20 cellular contexts compared by ENCODE assay signal in genomic region chr11:76462317-76462716, GRCh38.
"Had no signal": no experiment of that assay in that cellular context is flagged by ENCODE, and none has a peak within 500 bp of the region (broad histone marks: within the 10 kb centered on the region; RNA-seq: fewer than 3 reads in every experiment).

No MANE protein-coding gene starts in this region.

- H3K9me3 ChIP-seq: esophagus muscularis mucosa, gastrocnemius medialis, lower lobe of right lung, prostate gland, right atrium auricular region, stomach, thyroid gland had no signal

- H3K27me3 ChIP-seq: dorsolateral prefrontal cortex, esophagus muscularis mucosa, gastrocnemius medialis, right atrium auricular region, stomach, thyroid gland had no signal

- H3K4me2 ChIP-seq: smooth muscle cell had no signal

- DNase-seq: dorsolateral prefrontal cortex; effector memory CD4-positive, alpha-beta T cell; gastrocnemius medialis; head of caudate nucleus; left ventricle myocardium superior; lower lobe of right lung; naive thymus-derived CD8-positive, alpha-beta T cell; nephron progenitor cell; nucleus accumbens; stimulated activated CD4-positive, alpha-beta T cell treated with anti-CD3 and anti-CD28 coated beads, Interleukin-12 subunit alpha, Interleukin-12 subunit beta, amount 100 ng/mL, for 4 hours; stimulated activated CD4-positive, alpha-beta T cell treated with anti-CD3 and anti-CD28 coated beads, Interleukin-1b, Interleukin-23, amount 100 ng/mL, for 48 hours; stimulated activated CD4-positive, alpha-beta T cell treated with anti-CD3 and anti-CD28 coated beads, Interleukin-4, amount 100 ng/mL, for 1 hour; stimulated activated CD8-positive, alpha-beta memory T cell treated with anti-CD3 and anti-CD28 coated beads, Interleukin-4, amount 100 ng/mL, for 48 hours; stimulated activated naive CD4-positive, alpha-beta T cell; stomach; thyroid gland had no signal

- H3K4me3 ChIP-seq: dorsolateral prefrontal cortex, esophagus muscularis mucosa, gastrocnemius medialis, lower lobe of right lung, prostate gland, right atrium auricular region, smooth muscle cell, stomach, thyroid gland had no signal

- H3K4me1 ChIP-seq: esophagus muscularis mucosa, gastrocnemius medialis, lower lobe of right lung, prostate gland, right atrium auricular region, stomach, thyroid gland had no signal

- H3K27ac ChIP-seq: dorsolateral prefrontal cortex, esophagus muscularis mucosa, gastrocnemius medialis, lower lobe of right lung, prostate gland, right atrium auricular region, stomach, thyroid gland had no signal
